Comparison of ENCODE assay signal across 2 cellular contexts in the genomic region with DNA sequence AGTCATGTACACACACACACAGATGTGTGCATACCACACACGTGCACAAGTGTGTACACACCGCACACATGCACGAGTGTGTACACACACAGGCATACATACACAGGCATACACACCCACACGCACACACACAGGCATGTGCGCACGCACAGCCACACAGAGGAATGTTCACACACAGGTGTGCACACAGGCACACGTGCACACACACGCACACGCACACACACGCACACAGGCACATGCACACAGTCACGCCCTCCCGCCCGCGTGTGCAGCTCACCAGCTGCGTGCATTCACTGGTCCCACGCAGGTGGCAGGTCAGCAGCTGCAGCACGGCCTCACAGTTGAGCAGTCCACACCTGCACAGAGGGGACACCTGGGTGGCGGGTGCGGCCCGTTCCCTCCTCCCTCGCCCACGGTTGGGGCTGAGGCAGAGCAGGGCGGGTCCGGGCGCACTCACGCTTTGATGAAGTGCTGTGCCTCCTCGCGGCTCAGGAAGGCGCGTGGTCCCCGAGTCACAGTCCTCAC.
TF ChIP-seq lines count a peak whose summit lies in the region.

No MANE protein-coding gene starts in this region.

TF ChIP-seq in HCT116, 20 proteins besides CTCF, POLR2A, EP300 and RAD21:
- TF ChIP-seq CEBPB (IDR thresholded peaks at IDR 0.05; ENCODE audit: low read depth): no peak
- TF ChIP-seq, protein P1, sequence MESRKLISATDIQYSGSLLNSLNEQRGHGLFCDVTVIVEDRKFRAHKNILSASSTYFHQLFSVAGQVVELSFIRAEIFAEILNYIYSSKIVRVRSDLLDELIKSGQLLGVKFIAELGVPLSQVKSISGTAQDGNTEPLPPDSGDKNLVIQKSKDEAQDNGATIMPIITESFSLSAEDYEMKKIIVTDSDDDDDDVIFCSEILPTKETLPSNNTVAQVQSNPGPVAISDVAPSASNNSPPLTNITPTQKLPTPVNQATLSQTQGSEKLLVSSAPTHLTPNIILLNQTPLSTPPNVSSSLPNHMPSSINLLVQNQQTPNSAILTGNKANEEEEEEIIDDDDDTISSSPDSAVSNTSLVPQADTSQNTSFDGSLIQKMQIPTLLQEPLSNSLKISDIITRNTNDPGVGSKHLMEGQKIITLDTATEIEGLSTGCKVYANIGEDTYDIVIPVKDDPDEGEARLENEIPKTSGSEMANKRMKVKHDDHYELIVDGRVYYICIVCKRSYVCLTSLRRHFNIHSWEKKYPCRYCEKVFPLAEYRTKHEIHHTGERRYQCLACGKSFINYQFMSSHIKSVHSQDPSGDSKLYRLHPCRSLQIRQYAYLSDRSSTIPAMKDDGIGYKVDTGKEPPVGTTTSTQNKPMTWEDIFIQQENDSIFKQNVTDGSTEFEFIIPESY (IDR thresholded peaks at IDR 0.05; ENCODE audit: extremely low read depth, insufficient replicate concordance, low read length): no peak
- no peak for TF ChIP-seq POLR2AphosphoS5 (IDR thresholded peaks at IDR 0.05; ENCODE audit: low read depth, low read length)
- TF ChIP-seq EZH2phosphoT487 (IDR thresholded peaks at IDR 0.05; ENCODE audit: borderline replicate concordance): no peak
- no peak for TF ChIP-seq SP1 (IDR thresholded peaks at IDR 0.05; ENCODE audit: low read depth)
- TF ChIP-seq CBX3 (IDR thresholded peaks at IDR 0.05; ENCODE audit: low read depth): no peak
- TF ChIP-seq EGR1 (IDR thresholded peaks at IDR 0.05; ENCODE audit: low read depth): no peak
- TF ChIP-seq EZH2 (IDR thresholded peaks at IDR 0.05): no peak
- no peak for TF ChIP-seq ELF1 (IDR thresholded peaks at IDR 0.05; ENCODE audit: borderline replicate concordance, low read depth)
- TF ChIP-seq, protein P2, sequence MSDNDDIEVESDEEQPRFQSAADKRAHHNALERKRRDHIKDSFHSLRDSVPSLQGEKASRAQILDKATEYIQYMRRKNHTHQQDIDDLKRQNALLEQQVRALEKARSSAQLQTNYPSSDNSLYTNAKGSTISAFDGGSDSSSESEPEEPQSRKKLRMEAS (IDR thresholded peaks at IDR 0.05): no peak
- no peak for TF ChIP-seq ZNF274 (IDR thresholded peaks at IDR 0.05; ENCODE audit: low read depth, low read length)
- no peak for TF ChIP-seq SRF (IDR thresholded peaks at IDR 0.05; ENCODE audit: low read depth)
- TF ChIP-seq JUND (IDR thresholded peaks at IDR 0.05): no peak
- no peak for TF ChIP-seq YY1 (IDR thresholded peaks at IDR 0.05; ENCODE audit: extremely low read depth, insufficient replicate concordance, low read depth, low read length)
- TF ChIP-seq, protein P3, sequence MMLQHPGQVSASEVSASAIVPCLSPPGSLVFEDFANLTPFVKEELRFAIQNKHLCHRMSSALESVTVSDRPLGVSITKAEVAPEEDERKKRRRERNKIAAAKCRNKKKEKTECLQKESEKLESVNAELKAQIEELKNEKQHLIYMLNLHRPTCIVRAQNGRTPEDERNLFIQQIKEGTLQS (IDR thresholded peaks at IDR 0.05): no peak
TF ChIP-seq in HCT116: peak in this region for 0.

TF ChIP-seq in H1, 55 proteins besides CTCF, POLR2A, EP300 and RAD21:
- TF ChIP-seq NANOG (IDR thresholded peaks at IDR 0.05; ENCODE audit: insufficient read depth, low read depth, low read length, poor library complexity, severe bottlenecking) (no peak), ASH2L (IDR thresholded peaks at IDR 0.05; ENCODE audit: low read length) (no peak), KDM4A (IDR thresholded peaks at IDR 0.05; ENCODE audit: low read depth, low read length, severe bottlenecking) (no peak), RFX5 (IDR thresholded peaks at IDR 0.05; ENCODE audit: borderline replicate concordance, low read depth, low read length) (no peak)
